In the genomic region with DNA sequence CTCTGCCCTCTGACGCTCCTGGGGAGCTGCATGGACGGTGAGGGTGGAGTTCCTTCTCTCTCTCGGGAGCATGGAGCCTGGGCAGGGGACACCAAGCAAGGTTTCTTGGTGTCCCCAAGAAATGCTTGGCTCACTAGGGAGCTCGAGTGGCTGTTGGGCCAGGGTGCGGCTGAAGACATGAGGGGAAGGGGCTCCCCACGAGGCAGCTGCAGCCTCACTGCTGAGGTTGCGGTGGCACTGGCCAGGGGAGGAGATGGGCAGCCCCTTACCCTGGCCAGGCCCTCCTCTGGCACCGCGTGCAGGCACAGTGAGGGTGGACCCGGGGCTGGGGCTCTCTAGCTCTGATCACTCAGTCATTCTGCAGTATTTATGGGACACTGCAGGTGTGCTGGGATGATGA, we compare ENCODE assay signal across 19 cellular contexts. TPM values are rescaled to one million over a fixed set of nuclear protein-coding genes. Genes with fewer than 3 reads are reported as not detected.
A peak's percentile ranks its signal among the peaks of the same experiment; 100 is the strongest.
DNase-seq lines count a peak whose midpoint lies in the region; ATAC-seq, FAIRE-seq and TF ChIP-seq lines count a peak whose summit lies in the region.
"Had no signal": no experiment of that assay in that cellular context is flagged by ENCODE, and none has a peak within 500 bp of the region (broad histone marks: within the 10 kb centered on the region; RNA-seq: fewer than 3 reads in every experiment).

No MANE protein-coding gene starts in this region.

- no peaks in the 10 kb centered on the region for H3K27me3 ChIP-seq in right lobe of liver
- no peaks in the 10 kb centered on the region for H3K27me3 ChIP-seq in HepG2 (ENCODE audit: control insufficient read depth in 1 of 2, insufficient read depth in 2 of 2, low read length in 2 of 2)
- no peaks in the 10 kb centered on the region for H3K27me3 ChIP-seq in pancreas
- H3K27me3 ChIP-seq: heart left ventricle, SJSA1, testis had no signal

- POLR2A ChIA-PET in HepG2 (lab: Yijun Ruan, JAX): no interaction called here

- CTCF ChIA-PET in HepG2 (lab: Yijun Ruan, JAX; ENCODE audit: low intra/inter-chr PET ratio, low total read pairs): no interaction called here

- no peaks in the 10 kb centered on the region for H4K20me1 ChIP-seq in HepG2 (ENCODE audit: insufficient read depth, low read length)

- no peak for FAIRE-seq in HepG2 (lab: Jason Lieb, UNC)
- FAIRE-seq in pancreas (lab: Jason Lieb, UNC): no peak

- no peaks in the 10 kb centered on the region for H3K4me1 ChIP-seq in right lobe of liver
- H3K4me1 ChIP-seq in HepG2 (ENCODE audit: insufficient read depth, low read length): peaks cover 10% of the 10 kb centered on the region
- no peaks in the 10 kb centered on the region for H3K4me1 ChIP-seq in pancreas
- H3K4me1 ChIP-seq: heart left ventricle, SJSA1, testis had no signal

- no peak overlapping the region for H3K27ac ChIP-seq in right lobe of liver
- no peak overlapping the region for H3K27ac ChIP-seq in HepG2 (ENCODE audit: extremely low read length, insufficient read depth, low read length)
- H3K27ac ChIP-seq in pancreas: no peak overlapping the region
- H3K27ac ChIP-seq: heart left ventricle, SJSA1, testis, VCaP had no signal

- no TSS peak for BruUV-seq in HepG2 (replicated peaks; lab: Mats Ljungman, UMichigan)

- H3K4me3 ChIP-seq in right lobe of liver: no peak overlapping the region
- no peak overlapping the region for H3K4me3 ChIP-seq in HepG2 (replicated peaks in 1 of 3; ENCODE audit: insufficient read depth in 1 of 3, low read depth in 2 of 3, low read length in 3 of 3)
- no peak overlapping the region for H3K4me3 ChIP-seq in pancreas
- H3K4me3 ChIP-seq: heart left ventricle, SJSA1, testis had no signal

- H3K9ac ChIP-seq in HepG2 (ENCODE audit: insufficient read depth, low read depth, low read length): no peak overlapping the region

- TF ChIP-seq POLR2A in right lobe of liver (IDR thresholded peaks at IDR 0.05) (no peak), HepG2 (IDR thresholded peaks at IDR 0.05; ENCODE audit: insufficient read depth in 1 of 2, low read depth in 2 of 2, low read length in 2 of 2) (no peak)

- TF ChIP-seq EP300 in HepG2 (IDR thresholded peaks at IDR 0.05; ENCODE audit: low read depth in 2 of 2, low read length in 2 of 2) (no peak), HepG2 (CRISPR knock-in tag; IDR thresholded peaks at IDR 0.05; ENCODE audit: borderline replicate concordance) (no peak)

- TF ChIP-seq CTCF in right lobe of liver (IDR thresholded peaks at IDR 0.05) (no peak), HepG2 (CRISPR knock-in tag; IDR thresholded peaks at IDR 0.05) (no peak), pancreas (IDR thresholded peaks at IDR 0.05) (no peak)

- H3K79me2 ChIP-seq in HepG2 (ENCODE audit: insufficient read depth, low read length): no peaks in the 10 kb centered on the region

- no peaks in the 10 kb centered on the region for H3K9me3 ChIP-seq in right lobe of liver
- no peaks in the 10 kb centered on the region for H3K9me3 ChIP-seq in HepG2 (ENCODE audit: low read length)
- H3K9me3 ChIP-seq in pancreas: no peaks in the 10 kb centered on the region
- H3K9me3 ChIP-seq: heart left ventricle, SJSA1, testis had no signal

- H2AFZ ChIP-seq in HepG2 (ENCODE audit: low read length): no peak overlapping the region

- ATAC-seq in right lobe of liver (no peak), HepG2 (no peak), left ventricle myocardium superior (no peak), pancreas (no peak)
- ATAC-seq: effector memory CD8-positive, alpha-beta T cell; heart left ventricle had no signal

- intact Hi-C loops in right lobe of liver (cut with DNase I): no loop called here
- intact Hi-C loops in HepG2 (cut with micrococcal nuclease; ENCODE audit: unreplicated experiment): no loop called here
- intact Hi-C loops in left ventricle myocardium superior (cut with micrococcal nuclease): no loop called here
- intact Hi-C loops in pancreas (cut with DNase I): no loop called here

- H3K4me2 ChIP-seq in HepG2 (ENCODE audit: low read depth, low read length): no peak overlapping the region

- peak; percentile 5 to 51 (median 42) for DNase-seq in right lobe of liver
- no peak for DNase-seq in HepG2 (ENCODE audit: low spot score)
- peak; percentile 15 for DNase-seq in left ventricle myocardium superior
- DNase-seq in pancreas: peak in 4 of 6 donors; percentile 2 to 32 (median 6)
- DNase-seq in NCI-H1417 treated with DMSO at 0.1 percent for 48 hours (lab: John Stamatoyannopoulos, UW): no peak
- DNase-seq in NCI-H1092 (lab: John Stamatoyannopoulos, UW): no peak
- no peak for DNase-seq in UCSD-AML1 (lab: John Stamatoyannopoulos, UW; ENCODE audit: unreplicated experiment)
- DNase-seq in inferior parietal cortex (ENCODE audit: extremely low spot score): no peak
- DNase-seq: activated naive CD4-positive, alpha-beta T cell treated with Interleukin-2 at 50 U/mL for 16 hours; anterior cingulate cortex; cerebellar nuclear complex; DMS79 treated with DMSO at 0.1 percent for 48 hours; effector memory CD8-positive, alpha-beta T cell; immature natural killer cell; testis had no signal

- H3K36me3 ChIP-seq in right lobe of liver (peaks cover 0 to 92% (median 22%) of the 10 kb centered on the region in 4 donors), HepG2 (replicated peaks in 1 of 2; ENCODE audit: control insufficient read depth in 1 of 2, insufficient read depth in 2 of 2, low read length in 2 of 2) (no peaks in the 10 kb centered on the region), pancreas (no peaks in the 10 kb centered on the region)
- H3K36me3 ChIP-seq: SJSA1 had no signal

- in situ Hi-C loops in HepG2 (cut with HindIII; ENCODE audit: extremely low pct_ligation_motif_present, low pct_unique_long_range_greater_than_20kb): loop anchor here (25.0 kb wide), 1 partner anchor 235 kb away; a partner anchor contains a TSS

- no peak for TF ChIP-seq RAD21 in HepG2 (CRISPR knock-in tag; IDR thresholded peaks at IDR 0.05)

- 62% methylated on average over 6 of the region's 10 CpGs for WGBS in right lobe of liver (ENCODE audit: insufficient coverage, low coverage, low lambda C conversion rate, missing lambda C conversion rate)
- no CpG with 5 or more reads among the region's 10 CpGs for WGBS in HepG2 (ENCODE audit: low lambda C conversion rate)
- WGBS in pancreas, 2 donors: 79 to 91% methylated on average over 10 of the region's 10 CpGs

RNA-seq across cellular contexts. Expression of a gene that starts 43.5 kb away (rescaled TPM):
- 10 to 100 TPM; 12.7 to 29.1 (median 15.9) TPM for total RNA-seq in right lobe of liver
- total RNA-seq in HepG2 (2016; rRNA removed; fragmentation: Illumina TruSeq; extraction: Trizol): 16.2 and 26.0 TPM in 2 replicates
- 13.0 and 13.9 TPM in 2 replicates for total RNA-seq in HepG2 (2016; cell fraction: cytosol; rRNA removed; fragmentation: Illumina TruSeq; extraction: Trizol; ENCODE audit: low read depth)
- 14.4 and 25.9 TPM in 2 replicates for total RNA-seq in HepG2 (2016; cell fraction: insoluble cytoplasmic fraction; rRNA removed; fragmentation: Illumina TruSeq; extraction: Trizol)
- total RNA-seq in HepG2 (2016; cell fraction: membrane; rRNA removed; fragmentation: Illumina TruSeq; extraction: Trizol): 26.7 and 29.5 TPM in 2 replicates
- 29.5 and 32.0 TPM in 2 replicates for total RNA-seq in HepG2 (2016; cell fraction: nucleus; rRNA removed; fragmentation: Illumina TruSeq; extraction: Trizol)
- 71.1 and 86.1 TPM in 2 replicates for polyA plus RNA-seq in HepG2 (2011; rRNA removed)
- 96.6 and 106 TPM in 2 replicates for polyA plus RNA-seq in HepG2 (2011; cell fraction: cytosol; rRNA removed)
- 91.3 and 94.1 TPM in 2 replicates for polyA plus RNA-seq in HepG2 (2011; cell fraction: nucleus; rRNA removed)
- 29.5 and 44.0 TPM in 2 replicates for polyA plus RNA-seq in HepG2 (2012)
- 14.8 and 14.9 TPM in 2 replicates for polyA plus RNA-seq in HepG2 (2016; cell fraction: cytosol; fragmentation: Illumina TruSeq; extraction: Trizol; ENCODE audit: low read depth)
- 15.7 and 17.4 TPM in 2 replicates for polyA plus RNA-seq in HepG2 (2016; cell fraction: insoluble cytoplasmic fraction; fragmentation: Illumina TruSeq; extraction: Trizol; ENCODE audit: low read depth)
- polyA plus RNA-seq in HepG2 (2016; cell fraction: membrane; fragmentation: Illumina TruSeq; extraction: Trizol; ENCODE audit: low read depth): 21.4 and 26.3 TPM in 2 replicates
- 46.8 and 48.2 TPM in 2 replicates for polyA plus RNA-seq in HepG2 (2016; cell fraction: nucleus; fragmentation: Illumina TruSeq; extraction: Trizol; ENCODE audit: insufficient read depth, low read depth)
- 115 and 139 TPM in 2 replicates for polyA minus RNA-seq in HepG2 (2011; rRNA and poly(A)+ RNA removed; ENCODE audit: low replicate concordance)
- polyA minus RNA-seq in HepG2 (2011; cell fraction: cytosol; rRNA and poly(A)+ RNA removed): 31.0 and 41.7 TPM in 2 replicates
- 32.1 and 40.2 TPM in 2 replicates for polyA minus RNA-seq in HepG2 (2011; cell fraction: nucleus; rRNA and poly(A)+ RNA removed)
- 35.4 TPM for total RNA-seq in left ventricle myocardium superior
- 10 to 100 TPM; 25.1 to 38.1 (median 31.1) TPM for total RNA-seq in pancreas
- 10 to 100 TPM; 19.4 to 33.0 TPM for polyA plus RNA-seq in pancreas

RNA-seq across cellular contexts. Expression of a gene that starts 52.9 kb away (rescaled TPM):
- 100 to 1,000 TPM in 5 of 6 experiments, 10 to 100 TPM in 1; 94.9 to 962 (median 353) TPM for total RNA-seq in right lobe of liver
- 20.8 and 28.7 TPM in 2 replicates for total RNA-seq in HepG2 (2016; rRNA removed; fragmentation: Illumina TruSeq; extraction: Trizol)
- total RNA-seq in HepG2 (2016; cell fraction: cytosol; rRNA removed; fragmentation: Illumina TruSeq; extraction: Trizol; ENCODE audit: low read depth): 5.0 and 5.4 TPM in 2 replicates
- 19.2 and 30.5 TPM in 2 replicates for total RNA-seq in HepG2 (2016; cell fraction: insoluble cytoplasmic fraction; rRNA removed; fragmentation: Illumina TruSeq; extraction: Trizol)
- total RNA-seq in HepG2 (2016; cell fraction: membrane; rRNA removed; fragmentation: Illumina TruSeq; extraction: Trizol): 7.0 and 9.4 TPM in 2 replicates
- total RNA-seq in HepG2 (2016; cell fraction: nucleus; rRNA removed; fragmentation: Illumina TruSeq; extraction: Trizol): 31.8 and 38.2 TPM in 2 replicates
- polyA plus RNA-seq in HepG2 (2011; rRNA removed): 10.5 and 11.2 TPM in 2 replicates
- 7.0 and 9.9 TPM in 2 replicates for polyA plus RNA-seq in HepG2 (2011; cell fraction: cytosol; rRNA removed)
- 20.7 and 30.5 TPM in 2 replicates for polyA plus RNA-seq in HepG2 (2011; cell fraction: nucleus; rRNA removed)
- 19.0 TPM in 2 replicates for polyA plus RNA-seq in HepG2 (2012)
- 2.5 and 2.7 TPM in 2 replicates for polyA plus RNA-seq in HepG2 (2016; cell fraction: cytosol; fragmentation: Illumina TruSeq; extraction: Trizol; ENCODE audit: low read depth)
- 18.2 and 19.3 TPM in 2 replicates for polyA plus RNA-seq in HepG2 (2016; cell fraction: insoluble cytoplasmic fraction; fragmentation: Illumina TruSeq; extraction: Trizol; ENCODE audit: low read depth)
- polyA plus RNA-seq in HepG2 (2016; cell fraction: membrane; fragmentation: Illumina TruSeq; extraction: Trizol; ENCODE audit: low read depth): 2.9 and 5.1 TPM in 2 replicates
- polyA plus RNA-seq in HepG2 (2016; cell fraction: nucleus; fragmentation: Illumina TruSeq; extraction: Trizol; ENCODE audit: insufficient read depth, low read depth): 40.2 and 43.0 TPM in 2 replicates
- polyA minus RNA-seq in HepG2 (2011; rRNA and poly(A)+ RNA removed; ENCODE audit: low replicate concordance): 0.05 and 25.1 TPM in 2 replicates
- polyA minus RNA-seq in HepG2 (2011; cell fraction: cytosol; rRNA and poly(A)+ RNA removed): 6.9 and 7.7 TPM in 2 replicates
- 20.6 and 24.5 TPM in 2 replicates for polyA minus RNA-seq in HepG2 (2011; cell fraction: nucleus; rRNA and poly(A)+ RNA removed)
- total RNA-seq in left ventricle myocardium superior: 16.6 TPM
- 10 to 100 TPM; 15.4 to 46.3 (median 33.7) TPM for total RNA-seq in pancreas
- polyA plus RNA-seq in pancreas: 10 to 100 TPM; 38.8 to 44.0 TPM
- total RNA-seq: activated CD8-positive, alpha-beta memory T cell treated with anti-CD3 and anti-CD28 coated beads for 36 hours; SJSA1 had no signal
- polyA plus RNA-seq: immature natural killer cell had no signal

Comparison
In these comparisons a context has a peak if more than half of its experiments do, and no peak if none do; other contexts are left out.
1. DNase-seq: peak in right lobe of liver (3 of 3), left ventricle myocardium superior (single experiment) and pancreas (4 of 6); none in HepG2 (single experiment), NCI-H1417 treated with DMSO at 0.1 percent for 48 hours (single experiment), NCI-H1092 (single experiment), UCSD-AML1 (single experiment) and inferior parietal cortex (single experiment).